Comparison of ENCODE assay signal across 1 cellular context in genomic region chr10:72320676-72321247, GRCh38.
TF ChIP-seq lines count a peak whose summit lies in the region.

No MANE protein-coding gene starts in this region.

TF ChIP-seq in HEK293, 187 proteins besides CTCF, POLR2A, EP300 and RAD21 (continued from another document and continues in another):
- peak; percentile 97 for TF ChIP-seq PRDM10 (tag by site-specific recombination; IDR thresholded peaks at IDR 0.05)
- TF ChIP-seq ZNF19 (tag by site-specific recombination; IDR thresholded peaks at IDR 0.05; ENCODE audit: low read depth), result no peak
- TF ChIP-seq ZNF248 (tag by site-specific recombination; IDR thresholded peaks at IDR 0.05), result no peak
- TF ChIP-seq ZNF112 (tag by site-specific recombination; IDR thresholded peaks at IDR 0.05), result no peak
- peak; percentile 100 for TF ChIP-seq ZFP69B (tag by site-specific recombination; IDR thresholded peaks at IDR 0.05)
- TF ChIP-seq ZNF677 (tag by site-specific recombination; IDR thresholded peaks at IDR 0.05), result no peak
- peak; percentile 82; the same call in 1 of the 2 replicates for TF ChIP-seq ZNF391 (tag by site-specific recombination; IDR thresholded peaks at IDR 0.05; ENCODE audit: borderline replicate concordance, low read depth)
- no peak for TF ChIP-seq RBAK (tag by site-specific recombination; IDR thresholded peaks at IDR 0.05)
- TF ChIP-seq ZBTB1 (tag by site-specific recombination; IDR thresholded peaks at IDR 0.05), result 0 out of 2 replicates have a peak, but pooled peaks have one; percentile 84
- peak; percentile 58 for TF ChIP-seq ZNF335 (tag by site-specific recombination; conservative IDR thresholded peaks at IDR 0.05)
- peak; percentile 22; the same call in 1 of the 2 replicates for TF ChIP-seq KLF1 (tag by site-specific recombination; IDR thresholded peaks at IDR 0.05)
- TF ChIP-seq ZNF585B (tag by site-specific recombination; IDR thresholded peaks at IDR 0.05), result no peak
- no peak for TF ChIP-seq ZBTB26 (tag by site-specific recombination; optimal IDR thresholded peaks at IDR 0.05)
- TF ChIP-seq ZNF544 (tag by site-specific recombination; IDR thresholded peaks at IDR 0.05), result no peak
- TF ChIP-seq ATF2 (tag by site-specific recombination; IDR thresholded peaks at IDR 0.05; ENCODE audit: low read depth), result peak; percentile 73
- TF ChIP-seq ZNF747 (tag by site-specific recombination; IDR thresholded peaks at IDR 0.05), result no peak
- TF ChIP-seq KLF10 (tag by site-specific recombination; IDR thresholded peaks at IDR 0.05), result peak; percentile 81
- TF ChIP-seq ZNF16 (tag by site-specific recombination; IDR thresholded peaks at IDR 0.05; ENCODE audit: low read depth), result peak; percentile 44; the same call in 1 of the 2 replicates
- 0 out of 2 replicates have a peak, but pooled peaks have one; percentile 35 for TF ChIP-seq GLIS2 (tag by site-specific recombination; IDR thresholded peaks at IDR 0.05)
- peak; percentile 94 for TF ChIP-seq ZBTB44 (tag by site-specific recombination; IDR thresholded peaks at IDR 0.05)
- no peak for TF ChIP-seq ZNF645 (tag by site-specific recombination; IDR thresholded peaks at IDR 0.05)
- peak; percentile 98 for TF ChIP-seq PATZ1 (tag by site-specific recombination; IDR thresholded peaks at IDR 0.05)
- TF ChIP-seq ZNF488 (tag by site-specific recombination; IDR thresholded peaks at IDR 0.05), result no peak
- no peak for TF ChIP-seq ZNF114 (tag by site-specific recombination; IDR thresholded peaks at IDR 0.05)
- TF ChIP-seq ZNF449 (tag by site-specific recombination; IDR thresholded peaks at IDR 0.05), result no peak
- no peak for TF ChIP-seq ZNF707 (tag by site-specific recombination; IDR thresholded peaks at IDR 0.05)
- TF ChIP-seq ZNF132 (tag by site-specific recombination; IDR thresholded peaks at IDR 0.05; ENCODE audit: borderline replicate concordance), result no peak
- TF ChIP-seq REPIN1 (tag by site-specific recombination; IDR thresholded peaks at IDR 0.05; ENCODE audit: low read depth), result no peak
- TF ChIP-seq ZNF362 (tag by site-specific recombination; IDR thresholded peaks at IDR 0.05), result no peak
- no peak for TF ChIP-seq ZNF404 (tag by site-specific recombination; IDR thresholded peaks at IDR 0.05)
- peak; percentile 92; the same call in 1 of the 2 replicates for TF ChIP-seq ZNF561 (tag by site-specific recombination; IDR thresholded peaks at IDR 0.05; ENCODE audit: borderline replicate concordance)
- no peak for TF ChIP-seq ZNF416 (tag by site-specific recombination; IDR thresholded peaks at IDR 0.05)
- no peak for TF ChIP-seq ZNF701 (tag by site-specific recombination; IDR thresholded peaks at IDR 0.05)
- TF ChIP-seq ZNF830 (tag by site-specific recombination; IDR thresholded peaks at IDR 0.05; ENCODE audit: low read depth), result no peak
- peak; percentile 82 for TF ChIP-seq ZXDB (tag by site-specific recombination; IDR thresholded peaks at IDR 0.05)
- TF ChIP-seq ZBTB17 (tag by site-specific recombination; IDR thresholded peaks at IDR 0.05), result peak; percentile 98
- no peak for TF ChIP-seq GLI4 (tag by site-specific recombination; IDR thresholded peaks at IDR 0.05)
- TF ChIP-seq ZNF140 (tag by site-specific recombination; IDR thresholded peaks at IDR 0.05), result no peak
- TF ChIP-seq ZNF658 (tag by site-specific recombination; IDR thresholded peaks at IDR 0.05), result no peak
- TF ChIP-seq SCRT1 (tag by site-specific recombination; IDR thresholded peaks at IDR 0.05; ENCODE audit: borderline replicate concordance), result peak; percentile 98
- no peak for TF ChIP-seq ZNF223 (tag by site-specific recombination; IDR thresholded peaks at IDR 0.05)
- no peak; the same call in 1 of the 2 replicates for TF ChIP-seq KLF9 (tag by site-specific recombination; IDR thresholded peaks at IDR 0.05; ENCODE audit: low read depth)
- TF ChIP-seq ZNF211 (tag by site-specific recombination; IDR thresholded peaks at IDR 0.05; ENCODE audit: low read depth), result no peak
- TF ChIP-seq ZNF639 (tag by site-specific recombination; IDR thresholded peaks at IDR 0.05), result peak; percentile 87
- no peak for TF ChIP-seq PBX3 (CRISPR knock-in tag; IDR thresholded peaks at IDR 0.05)
- no peak for TF ChIP-seq ZNF549 (tag by site-specific recombination; IDR thresholded peaks at IDR 0.05)
- no peak for TF ChIP-seq ZNF157 (tag by site-specific recombination; IDR thresholded peaks at IDR 0.05)
- no peak for TF ChIP-seq ZNF221 (tag by site-specific recombination; IDR thresholded peaks at IDR 0.05; ENCODE audit: borderline replicate concordance)
- peak; percentile 86; the same call in 1 of the 2 replicates for TF ChIP-seq ZNF610 (tag by site-specific recombination; IDR thresholded peaks at IDR 0.05; ENCODE audit: borderline replicate concordance)
- TF ChIP-seq ZNF10 (tag by site-specific recombination; IDR thresholded peaks at IDR 0.05), result peak; percentile 47; the same call in 1 of the 2 replicates
